In genomic region chr18:58605027-58606020, GRCh38 we compare ENCODE assay signal across 8 cellular contexts. TPM values are rescaled to one million over a fixed set of nuclear protein-coding genes. Genes with fewer than 3 reads are reported as not detected.
A peak's percentile ranks its signal among the peaks of the same experiment; 100 is the strongest.
DNase-seq lines count a peak whose midpoint lies in the region; ATAC-seq and TF ChIP-seq lines count a peak whose summit lies in the region.

No MANE protein-coding gene starts in this region.

- H3K27ac ChIP-seq in smooth muscle cell (ENCODE audit: low read depth), result peak overlapping the region; percentile 72

- H3K36me3 ChIP-seq in smooth muscle cell (ENCODE audit: low read depth), result no peaks in the 10 kb centered on the region

- DNase-seq in NOMO-1 treated with dmso at 0.1 percent for 144 hours (lab: John Stamatoyannopoulos, UW; ENCODE audit: unreplicated experiment), result peak; percentile 15
- DNase-seq in activated naive CD8-positive, alpha-beta T cell treated with anti-CD3 and anti-CD28 coated beads, Interleukin-2, amount 10 ng/mL, durations not matched to agents 7 days and 5 days, result no peak
- DNase-seq in smooth muscle cell (lab: John Stamatoyannopoulos, UW; ENCODE audit: unreplicated experiment), result no peak
- no peak for DNase-seq in AG20443 (ENCODE audit: low spot score)
- DNase-seq in globus pallidus (ENCODE audit: low spot score), result no peak

- no peaks in the 10 kb centered on the region for H3K79me2 ChIP-seq in smooth muscle cell (ENCODE audit: low read depth)

- H3K9me3 Mint-ChIP-seq in activated naive CD8-positive, alpha-beta T cell treated with anti-CD3 and anti-CD28 coated beads, Interleukin-2, amount 10 ng/mL, durations not matched to agents 7 days and 5 days, result no peaks in the 10 kb centered on the region

- H3K9ac ChIP-seq in smooth muscle cell (ENCODE audit: low read depth), result no peak overlapping the region

- no peak overlapping the region for H3K4me3 Mint-ChIP-seq in activated naive CD8-positive, alpha-beta T cell treated with anti-CD3 and anti-CD28 coated beads, Interleukin-2, amount 10 ng/mL, durations not matched to agents 7 days and 5 days

- POLR2A ChIA-PET in activated naive CD8-positive, alpha-beta T cell treated with anti-CD3 and anti-CD28 coated beads, Interleukin-2, amount 10 ng/mL, durations not matched to agents 7 days and 5 days (lab: Charles Lee), result interaction anchor here (1.2 to 1.8 kb wide), 2 partner anchors 53 to 65 kb away, joined by 6 to 7 read pairs; partner anchors contain the start of gene MALT1

- no peaks in the 10 kb centered on the region for H3K27me3 ChIP-seq in smooth muscle cell (ENCODE audit: low read depth)

- no peak overlapping the region for H3K4me3 ChIP-seq in smooth muscle cell

- H3K4me2 ChIP-seq in smooth muscle cell, result no peak overlapping the region

- H3K36me3 Mint-ChIP-seq in activated naive CD8-positive, alpha-beta T cell treated with anti-CD3 and anti-CD28 coated beads, Interleukin-2, amount 10 ng/mL, durations not matched to agents 7 days and 5 days, result no peaks in the 10 kb centered on the region

- peaks cover 18% of the 10 kb centered on the region for H3K4me1 Mint-ChIP-seq in activated naive CD8-positive, alpha-beta T cell treated with anti-CD3 and anti-CD28 coated beads, Interleukin-2, amount 10 ng/mL, durations not matched to agents 7 days and 5 days

- no peak for TF ChIP-seq CTCF in smooth muscle cell (IDR thresholded peaks at IDR 0.05; ENCODE audit: borderline replicate concordance, insufficient read depth, poor library complexity, severe bottlenecking)

- H3F3A ChIP-seq in smooth muscle cell (ENCODE audit: low read depth), result no peaks in the 10 kb centered on the region

- peaks cover 9% of the 10 kb centered on the region for H3K4me1 ChIP-seq in smooth muscle cell (ENCODE audit: low read depth)

- no peak overlapping the region for H3K27ac Mint-ChIP-seq in activated naive CD8-positive, alpha-beta T cell treated with anti-CD3 and anti-CD28 coated beads, Interleukin-2, amount 10 ng/mL, durations not matched to agents 7 days and 5 days

- WGBS in smooth muscle cell (ENCODE audit: low lambda C conversion rate), result 68% methylated on average over 6 of the region's 6 CpGs

- H2AFZ ChIP-seq in smooth muscle cell (ENCODE audit: low read depth), result no peak overlapping the region

- H4K20me1 ChIP-seq in smooth muscle cell (ENCODE audit: low read depth), result no peaks in the 10 kb centered on the region

- H3K27me3 Mint-ChIP-seq in activated naive CD8-positive, alpha-beta T cell treated with anti-CD3 and anti-CD28 coated beads, Interleukin-2, amount 10 ng/mL, durations not matched to agents 7 days and 5 days, result no peaks in the 10 kb centered on the region

- no peaks in the 10 kb centered on the region for H3K9me3 ChIP-seq in smooth muscle cell (replicated peaks; ENCODE audit: low read depth)

- ATAC-seq in GM18907 (IDR thresholded peaks at IDR 0.05; ENCODE audit: unreplicated experiment) (peak; percentile 52), HG03108 (IDR thresholded peaks at IDR 0.05; ENCODE audit: unreplicated experiment) (no peak), HG03439 (IDR thresholded peaks at IDR 0.05; ENCODE audit: unreplicated experiment) (no peak)
- ATAC-seq in activated naive CD8-positive, alpha-beta T cell treated with anti-CD3 and anti-CD28 coated beads, Interleukin-2, amount 10 ng/mL, durations not matched to agents 7 days and 5 days (ENCODE audit: low read depth), result peak; percentile 81

RNA-seq across cellular contexts. Expression of gene ALPK2, which starts 23.6 kb away (rescaled TPM):
- total RNA-seq in activated naive CD8-positive, alpha-beta T cell treated with anti-CD3 and anti-CD28 coated beads, Interleukin-2, amount 10 ng/mL, durations not matched to agents 7 days and 5 days, result under 1 TPM; 0.30 to 0.91 TPM
- total RNA-seq in smooth muscle cell, result 39.0 and 42.1 TPM in 2 replicates
- 9.3 and 13.2 TPM in 2 replicates for polyA plus RNA-seq in smooth muscle cell

Comparison
In these comparisons a context has a peak if more than half of its experiments do, and no peak if none do; other contexts are left out.
1. ATAC-seq: peak in GM18907 (single experiment) and activated naive CD8-positive, alpha-beta T cell treated with anti-CD3 and anti-CD28 coated beads, Interleukin-2, amount 10 ng/mL, durations not matched to agents 7 days and 5 days (single experiment); none in HG03108 (single experiment) and HG03439 (single experiment).
2. RNA of gene ALPK2, which starts 23.6 kb away (total RNA-seq): 39.0 to 42.1 TPM in smooth muscle cell; 0.30 to 0.91 TPM in activated naive CD8-positive, alpha-beta T cell treated with anti-CD3 and anti-CD28 coated beads, Interleukin-2, amount 10 ng/mL, durations not matched to agents 7 days and 5 days; every median in the first group is over 10 times any median in the second.